Comparison of ENCODE assay signal across 10 cellular contexts in the genomic region with DNA sequence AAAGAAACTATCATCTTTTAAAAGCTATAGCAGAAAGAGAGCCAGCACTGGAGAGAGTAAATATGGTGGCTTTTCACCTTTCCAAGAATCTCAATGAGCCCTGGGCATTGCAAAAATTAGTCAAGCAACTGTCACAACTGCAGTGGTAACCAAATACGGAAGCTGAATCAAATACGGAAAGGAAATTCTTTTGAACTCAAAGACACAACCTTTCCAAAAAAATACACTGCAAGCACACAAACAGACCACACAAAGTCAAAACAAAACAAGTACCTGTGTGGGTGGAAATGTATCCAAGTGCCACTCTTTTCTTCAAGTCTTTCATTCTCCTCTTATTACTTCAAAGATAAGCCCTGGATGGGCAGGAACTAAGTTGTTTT. TPM values are rescaled to one million over a fixed set of nuclear protein-coding genes. Genes with fewer than 3 reads are reported as not detected.
DNase-seq lines count a peak whose midpoint lies in the region; ATAC-seq, FAIRE-seq and TF ChIP-seq lines count a peak whose summit lies in the region.
"Had no signal": no experiment of that assay in that cellular context is flagged by ENCODE, and none has a peak within 500 bp of the region (broad histone marks: within the 10 kb centered on the region; RNA-seq: fewer than 3 reads in every experiment).

No MANE protein-coding gene starts in this region.

- H4K20me1 ChIP-seq in DND-41 (ENCODE audit: insufficient read depth, low read length) (peaks cover 94% of the 10 kb centered on the region), astrocyte (ENCODE audit: insufficient read depth, low read length) (peaks cover 98% of the 10 kb centered on the region)

- no peak for TF ChIP-seq EP300 in upper lobe of left lung (IDR thresholded peaks at IDR 0.05)

- peaks cover 100% of the 10 kb centered on the region for H3K79me2 ChIP-seq in DND-41 (ENCODE audit: insufficient read depth, low read length)
- peaks cover 100% of the 10 kb centered on the region for H3K79me2 ChIP-seq in astrocyte (ENCODE audit: insufficient read depth, low read length)

- FAIRE-seq in astrocyte (lab: Jason Lieb, UNC) = no peak

- H3K4me1 Mint-ChIP-seq in astrocyte (ENCODE audit: low read depth, unreplicated experiment) = peaks cover 55% of the 10 kb centered on the region

- H3K4me3 ChIP-seq in DND-41 (ENCODE audit: low read depth in 1 of 2, low read length in 2 of 2) = no peak overlapping the region
- no peak overlapping the region for H3K4me3 ChIP-seq in astrocyte (ENCODE audit: insufficient read depth, low read depth, low read length)
- no peak overlapping the region for H3K4me3 ChIP-seq in upper lobe of left lung

- H3K9me3 Mint-ChIP-seq in astrocyte (ENCODE audit: unreplicated experiment) = peaks cover 1% of the 10 kb centered on the region

- H3K27me3 ChIP-seq in DND-41 (ENCODE audit: insufficient read depth, low read length, poor library complexity) = no peaks in the 10 kb centered on the region
- H3K27me3 ChIP-seq in astrocyte (ENCODE audit: insufficient read depth, low read length) = no peaks in the 10 kb centered on the region
- no peaks in the 10 kb centered on the region for H3K27me3 ChIP-seq in upper lobe of left lung

- no peak overlapping the region for H3K9ac ChIP-seq in DND-41 (ENCODE audit: low read depth, low read length)
- no peak overlapping the region for H3K9ac ChIP-seq in astrocyte (ENCODE audit: low read length)

- ATAC-seq in DND-41 (ENCODE audit: insufficient read depth, low read depth) (0 out of 3 replicates have a peak, but pooled peaks have one; percentile 18), HG03457 (IDR thresholded peaks at IDR 0.05; ENCODE audit: unreplicated experiment) (peak; percentile 41), upper lobe of left lung (ENCODE audit: low FRiP score in 2 of 2) (no peak)

- no peaks in the 10 kb centered on the region for H3K27me3 Mint-ChIP-seq in astrocyte (ENCODE audit: low read depth, unreplicated experiment)

- 37 to 41% methylated on average over 2 of the region's 2 CpGs for WGBS in upper lobe of left lung, 2 donors

- TF ChIP-seq POLR2A in upper lobe of left lung (IDR thresholded peaks at IDR 0.05) = no peak

- no peak for DNase-seq in DND-41
- peak; percentile 52 for DNase-seq in GM20000 (ENCODE audit: low spot score)
- DNase-seq in astrocyte (ENCODE audit: low read depth) = no peak
- no peak for DNase-seq in upper lobe of left lung
- no peak for DNase-seq in NCI-H748 treated with DMSO at 0.1 percent for 48 hours (lab: John Stamatoyannopoulos, UW)
- no peak for DNase-seq in dedifferentiated amniotic fluid mesenchymal stem cell (ENCODE audit: extremely low spot score)
- DNase-seq in putamen (ENCODE audit: low spot score) = no peak
- DNase-seq: COR-L47, NCI-H146 had no signal

- H2AFZ ChIP-seq in DND-41 (ENCODE audit: low read depth, low read length) = no peak overlapping the region
- no peak overlapping the region for H2AFZ ChIP-seq in astrocyte (ENCODE audit: low read depth, low read length)

- peaks cover 4% of the 10 kb centered on the region; the same call in 1 of the 2 replicates for H3K36me3 ChIP-seq in DND-41 (ENCODE audit: insufficient read depth, low read length)
- H3K36me3 ChIP-seq in astrocyte (ENCODE audit: insufficient read depth, low read length) = no peaks in the 10 kb centered on the region
- no peaks in the 10 kb centered on the region for H3K36me3 ChIP-seq in upper lobe of left lung

- H3K27ac Mint-ChIP-seq in astrocyte (ENCODE audit: unreplicated experiment) = no peak overlapping the region

- H3K9me3 ChIP-seq in DND-41 (ENCODE audit: insufficient read depth, low read length, severe bottlenecking) (no peaks in the 10 kb centered on the region), astrocyte (ENCODE audit: insufficient read depth, low read depth, low read length) (no peaks in the 10 kb centered on the region), upper lobe of left lung (no peaks in the 10 kb centered on the region)

- H3K4me2 ChIP-seq in DND-41 (ENCODE audit: insufficient read depth, low read length) (no peak overlapping the region), astrocyte (ENCODE audit: low read length) (peak overlapping the region; percentile 9)

- H3K27ac ChIP-seq in DND-41 (ENCODE audit: low read length) (no peak overlapping the region), astrocyte (ENCODE audit: low read depth, low read length) (no peak overlapping the region), upper lobe of left lung (no peak overlapping the region)

- H3K36me3 Mint-ChIP-seq in astrocyte (ENCODE audit: low read depth, unreplicated experiment) = peaks cover 19% of the 10 kb centered on the region

- TF ChIP-seq CTCF in DND-41 (IDR thresholded peaks at IDR 0.05; ENCODE audit: borderline replicate concordance, extremely low read depth, low read length, poor library complexity, severe bottlenecking) (no peak), GM20000 (IDR thresholded peaks at IDR 0.05; ENCODE audit: extremely low read depth, missing control alignments) (no peak), astrocyte (IDR thresholded peaks at IDR 0.05; ENCODE audit: insufficient read depth, low read depth, low read length) (no peak), upper lobe of left lung (IDR thresholded peaks at IDR 0.05) (no peak)

- no peak overlapping the region for H3K4me3 Mint-ChIP-seq in astrocyte (ENCODE audit: unreplicated experiment)

- H3K4me1 ChIP-seq in DND-41 (ENCODE audit: insufficient read depth, low read length) (peaks cover 35% of the 10 kb centered on the region), astrocyte (ENCODE audit: insufficient read depth, low read length) (peaks cover 10% of the 10 kb centered on the region), upper lobe of left lung (peaks cover 10 to 42% (median 29%) of the 10 kb centered on the region in 4 donors)

RNA-seq across cellular contexts. Expression of a gene that starts 17.6 kb away (rescaled TPM):
- total RNA-seq in astrocyte (69.7 and 70.3 TPM in 2 replicates), upper lobe of left lung (10 to 100 TPM; 46.5 to 93.6 (median 60.1) TPM)

Comparison
In these comparisons a context has a peak if more than half of its experiments do, and no peak if none do; other contexts are left out.
1. ATAC-seq: peak in DND-41 (single experiment) and HG03457 (single experiment); none in upper lobe of left lung (0 of 2).